ENCODE assay signal across 21 cellular contexts in genomic region chr10:73914036-73914435, GRCh38. TPM values are rescaled to one million over a fixed set of nuclear protein-coding genes. Genes with fewer than 3 reads are reported as not detected.
DNase-seq lines count a peak whose midpoint lies in the region; ATAC-seq and TF ChIP-seq lines count a peak whose summit lies in the region.
"Had no signal": no experiment of that assay in that cellular context is flagged by ENCODE, and none has a peak within 500 bp of the region (broad histone marks: within the 10 kb centered on the region; RNA-seq: fewer than 3 reads in every experiment).

No MANE protein-coding gene starts in this region.

- TF ChIP-seq POLR2A in lower leg skin (IDR thresholded peaks at IDR 0.05): no peak

- peak overlapping the region; percentile 89 for H3K27ac ChIP-seq in RWPE1
- H3K27ac ChIP-seq in neutrophil: peak overlapping the region; percentile 94
- H3K27ac ChIP-seq in A673 (ENCODE audit: low read depth, low read length, poor library complexity, severe bottlenecking): no peak overlapping the region
- H3K27ac ChIP-seq: pancreas, SK-N-MC had no signal

- peak overlapping the region; percentile 100 for H3K4me3 Mint-ChIP-seq in Calu3 (ENCODE audit: low read depth, unreplicated experiment)
- no peak overlapping the region for H3K4me3 Mint-ChIP-seq in activated T-helper 17 cell treated with anti-CD3 and anti-CD28 coated beads, Interleukin-2, amount 50 U/mL, for 72 hours
- H3K4me3 Mint-ChIP-seq: activated T-cell treated with anti-CD3 and anti-CD28 coated beads, Interleukin-2, amount 50 U/mL, for 72 hours had no signal

- H3K9me3 ChIP-seq in neutrophil (no peaks in the 10 kb centered on the region), A673 (ENCODE audit: low read depth, low read length, poor library complexity, severe bottlenecking) (no peaks in the 10 kb centered on the region)
- H3K9me3 ChIP-seq: pancreas, Peyer's patch had no signal

- H3K4me1 ChIP-seq in neutrophil (ENCODE audit: control insufficient read depth in 1 of 2, insufficient read depth in 1 of 2, low read depth in 1 of 2, low read length in 1 of 2): peaks cover 86 to 88% of the 10 kb centered on the region in 2 experiments
- peaks cover 12% of the 10 kb centered on the region for H3K4me1 ChIP-seq in A673 (ENCODE audit: insufficient read depth, low read length, poor library complexity, severe bottlenecking)

- H3K27me3 Mint-ChIP-seq in Calu3 (ENCODE audit: unreplicated experiment): no peaks in the 10 kb centered on the region
- peaks cover 10% of the 10 kb centered on the region for H3K27me3 Mint-ChIP-seq in activated T-helper 17 cell treated with anti-CD3 and anti-CD28 coated beads, Interleukin-2, amount 50 U/mL, for 72 hours

- peaks cover 4% of the 10 kb centered on the region for H3K9me3 Mint-ChIP-seq in Calu3 (ENCODE audit: low read depth, unreplicated experiment)
- H3K9me3 Mint-ChIP-seq in activated T-helper 17 cell treated with anti-CD3 and anti-CD28 coated beads, Interleukin-2, amount 50 U/mL, for 72 hours: no peaks in the 10 kb centered on the region
- H3K9me3 Mint-ChIP-seq: activated naive CD4-positive, alpha-beta T cell treated with anti-CD3 and anti-CD28 coated beads, Interleukin-2, amount 50 U/mL, for 72 hours had no signal

- BruUV-seq in Calu3 (replicated peaks; lab: Mats Ljungman, UMichigan) (no TSS peak), A673 (replicated peaks; lab: Mats Ljungman, UMichigan) (no TSS peak)

- H3K4me3 ChIP-seq in epithelial cell of proximal tubule (ENCODE audit: low read depth, low read length): peak overlapping the region; percentile 74
- no peak overlapping the region for H3K4me3 ChIP-seq in neutrophil (ENCODE audit: low read depth in 1 of 2, low read length in 1 of 2)
- H3K4me3 ChIP-seq in lower leg skin (ENCODE audit: low read depth, poor library complexity, severe bottlenecking): no peak overlapping the region
- H3K4me3 ChIP-seq in A673 (ENCODE audit: low read depth, low read length, poor library complexity, severe bottlenecking): no peak overlapping the region
- H3K4me3 ChIP-seq: pancreas, Peyer's patch, SK-N-MC had no signal

- CTCF ChIA-PET in Calu3 (lab: Charles Lee) (interaction anchor here (1.2 kb wide), 1 partner anchor 18 kb away, joined by 3 read pairs; no protein-coding TSS in a partner anchor), RWPE1 (lab: Yijun Ruan, JAX) (interaction anchor here (3.4 to 5.5 kb wide), 2 partner anchors 26 to 27 kb away, joined by 16 to 29 read pairs; no protein-coding TSS in a partner anchor), A673 (lab: Charles Lee) (no interaction called here)

- H3K36me3 ChIP-seq in neutrophil (peaks cover 28% of the 10 kb centered on the region), A673 (ENCODE audit: insufficient read depth, low read length, poor library complexity, severe bottlenecking) (no peaks in the 10 kb centered on the region)
- H3K36me3 ChIP-seq: pancreas, Peyer's patch had no signal

- H3K27me3 ChIP-seq in neutrophil (no peaks in the 10 kb centered on the region), A673 (replicated peaks; ENCODE audit: insufficient read depth, low read depth, low read length, poor library complexity) (no peaks in the 10 kb centered on the region)
- H3K27me3 ChIP-seq: pancreas, Peyer's patch had no signal

- H3K4me1 Mint-ChIP-seq in Calu3 (ENCODE audit: low read depth, unreplicated experiment): peaks cover 73% of the 10 kb centered on the region
- H3K4me1 Mint-ChIP-seq in activated T-helper 17 cell treated with anti-CD3 and anti-CD28 coated beads, Interleukin-2, amount 50 U/mL, for 72 hours: peaks cover 12% of the 10 kb centered on the region

- POLR2A ChIA-PET in RWPE1 (lab: Yijun Ruan, JAX; ENCODE audit: low non-redundant PET) (interaction anchor here (6.0 kb wide), 1 partner anchor 26 kb away, joined by 28 read pairs; no protein-coding TSS in a partner anchor), A673 (lab: Charles Lee; ENCODE audit: low non-redundant PET) (no interaction called here)

- TF ChIP-seq CTCF in Calu3 (IDR thresholded peaks at IDR 0.05; ENCODE audit: unreplicated experiment) (no peak), RWPE1 (conservative IDR thresholded peaks at IDR 0.05; ENCODE audit: low read depth) (no peak), epithelial cell of proximal tubule (conservative IDR thresholded peaks at IDR 0.05; ENCODE audit: low read depth, low read length) (no peak), neutrophil (IDR thresholded peaks at IDR 0.05) (no peak), lower leg skin (IDR thresholded peaks at IDR 0.05) (no peak), A673 (conservative IDR thresholded peaks at IDR 0.05; ENCODE audit: low read depth, low read length) (no peak)

- peak overlapping the region; percentile 100 for H3K27ac Mint-ChIP-seq in Calu3 (ENCODE audit: unreplicated experiment)
- H3K27ac Mint-ChIP-seq in activated T-helper 17 cell treated with anti-CD3 and anti-CD28 coated beads, Interleukin-2, amount 50 U/mL, for 72 hours: no peak overlapping the region
- H3K27ac Mint-ChIP-seq: activated naive CD4-positive, alpha-beta T cell treated with anti-CD3 and anti-CD28 coated beads, Interleukin-2, amount 50 U/mL, for 72 hours; activated T-cell treated with anti-CD3 and anti-CD28 coated beads, Interleukin-2, amount 50 U/mL, for 72 hours; brain had no signal

- peaks cover 99% of the 10 kb centered on the region for H3K36me3 Mint-ChIP-seq in Calu3 (ENCODE audit: insufficient read depth, unreplicated experiment)
- no peaks in the 10 kb centered on the region for H3K36me3 Mint-ChIP-seq in activated T-helper 17 cell treated with anti-CD3 and anti-CD28 coated beads, Interleukin-2, amount 50 U/mL, for 72 hours (ENCODE audit: low read depth)
- H3K36me3 Mint-ChIP-seq: activated naive CD4-positive, alpha-beta T cell treated with anti-CD3 and anti-CD28 coated beads, Interleukin-2, amount 50 U/mL, for 72 hours; brain had no signal

- 76% methylated on average over 10 of the region's 10 CpGs for WGBS in lower leg skin, 2 donors

- DNase-seq in Calu3 (no peak), RWPE1 (ENCODE audit: low spot score) (no peak), epithelial cell of proximal tubule (ENCODE audit: low read depth) (no peak), lower leg skin (ENCODE audit: low spot score in 2 of 2) (no peak), A673 (ENCODE audit: low spot score) (no peak)
- DNase-seq: activated CD4-positive, CD25-positive, alpha-beta regulatory T cell treated with anti-CD3 and anti-CD28 coated beads, Interleukin-2, amount 50 U/mL, for 72 hours; activated T-cell treated with anti-CD3 and anti-CD28 coated beads, Interleukin-2, amount 50 U/mL, for 72 hours; dermis blood vessel endothelial cell; NCI-H1694 treated with DMSO at 0.1 percent for 48 hours; NCI-H2227 treated with DMSO at 0.1 percent for 48 hours; pancreas; Peyer's patch; small intestine; stimulated activated CD4-positive, alpha-beta T cell treated with anti-CD3 and anti-CD28 coated beads, Interleukin-4, amount 100 ng/mL, for 1 hour had no signal

- intact Hi-C loops in Calu3 (cut with micrococcal nuclease; ENCODE audit: unreplicated experiment): no loop called here
- intact Hi-C loops in lower leg skin (cut with DNase I; ENCODE audit: low total_unique reads): no loop called here
- intact Hi-C loops in A673 (cut with micrococcal nuclease; ENCODE audit: unreplicated experiment): no loop called here

- no peak for ATAC-seq in activated T-helper 17 cell treated with anti-CD3 and anti-CD28 coated beads, Interleukin-2, amount 50 U/mL, for 72 hours (replicated peaks)
- no peak for ATAC-seq in HG02981 (IDR thresholded peaks at IDR 0.05; ENCODE audit: unreplicated experiment)
- ATAC-seq: activated naive CD4-positive, alpha-beta T cell treated with anti-CD3 and anti-CD28 coated beads, Interleukin-2, amount 50 U/mL, for 72 hours; activated T-cell treated with anti-CD3 and anti-CD28 coated beads, Interleukin-2, amount 50 U/mL, for 72 hours; HCT116; pancreas had no signal

RNA-seq across cellular contexts. Expression of gene PLAU, which starts 3.1 kb away (rescaled TPM):
- total RNA-seq in Calu3 (2022) (655 and 706 TPM in 2 replicates), epithelial cell of proximal tubule (406 and 970 TPM in 2 replicates), lower leg skin (10 to 100 TPM; 12.7 to 28.5 (median 14.7) TPM), A673 (2021) (6.9 and 8.3 TPM in 2 replicates)
- total RNA-seq in activated T-helper 17 cell treated with anti-CD3 and anti-CD28 coated beads, Interleukin-2, amount 50 U/mL, for 72 hours: under 1 TPM; 0.37 to 0.67 TPM

RNA-seq across cellular contexts. Expression of gene CAMK2G, which starts 39.7 kb away (rescaled TPM):
- 58.1 and 58.9 TPM in 2 replicates for total RNA-seq in Calu3 (2022)
- 15.2 and 17.0 TPM in 2 replicates for total RNA-seq in epithelial cell of proximal tubule
- 10 to 100 TPM; 20.0 to 27.9 (median 24.2) TPM for total RNA-seq in lower leg skin
- total RNA-seq in activated T-helper 17 cell treated with anti-CD3 and anti-CD28 coated beads, Interleukin-2, amount 50 U/mL, for 72 hours: 10 to 100 TPM; 19.5 to 23.2 TPM
- total RNA-seq in A673 (2021): 32.7 and 40.3 TPM in 2 replicates

Comparison
In these comparisons a context has a peak if more than half of its experiments do, and no peak if none do; other contexts are left out.
1. RNA of gene PLAU, which starts 3.1 kb away (total RNA-seq): 406 to 970 TPM in epithelial cell of proximal tubule and 655 to 706 TPM in Calu3; 12.7 to 28.5 TPM in lower leg skin, 6.9 to 8.3 TPM in A673 and 0.37 to 0.67 TPM in activated T-helper 17 cell treated with anti-CD3 and anti-CD28 coated beads, Interleukin-2, amount 50 U/mL, for 72 hours; every median in the first group is over 10 times any median in the second.